Comparison of ENCODE assay signal across 13 cellular contexts in the genomic region with DNA sequence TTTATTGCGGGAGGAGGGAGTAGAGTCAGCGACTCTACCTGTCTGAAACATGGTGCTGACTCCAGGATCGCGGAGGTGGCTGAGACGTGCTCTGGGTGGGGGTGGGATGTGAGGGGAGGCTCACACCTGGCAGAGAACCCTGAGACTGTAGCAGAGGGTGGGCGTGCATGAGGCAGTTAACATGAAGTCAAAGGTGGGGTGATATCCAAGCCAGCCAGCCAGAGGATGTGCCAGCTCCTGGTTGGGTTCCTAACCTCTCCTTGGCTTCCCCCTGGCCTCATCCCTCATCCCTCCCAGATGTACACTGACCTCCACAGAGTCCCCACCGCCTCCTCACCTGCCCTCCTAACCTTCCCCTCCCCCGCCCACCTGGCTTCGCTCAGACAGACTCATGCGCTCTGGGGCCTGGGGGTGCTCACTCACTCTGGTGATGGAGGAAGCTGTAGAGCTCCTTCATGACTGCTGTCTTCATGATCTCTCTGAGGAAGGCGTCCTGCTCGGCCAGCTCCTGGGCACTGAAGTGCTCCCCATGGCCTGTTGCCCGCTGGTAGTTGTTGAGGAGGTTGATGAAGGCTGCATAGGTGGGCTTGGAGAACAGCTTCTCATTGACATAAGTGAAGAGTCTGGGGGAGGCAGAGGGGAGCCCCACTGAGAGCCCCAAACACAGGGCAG. TPM values are rescaled to one million over a fixed set of nuclear protein-coding genes. Genes with fewer than 3 reads are reported as not detected.
DNase-seq lines count a peak whose midpoint lies in the region; ATAC-seq and TF ChIP-seq lines count a peak whose summit lies in the region.
"Had no signal": no experiment of that assay in that cellular context is flagged by ENCODE, and none has a peak within 500 bp of the region (broad histone marks: within the 10 kb centered on the region; RNA-seq: fewer than 3 reads in every experiment).

No MANE protein-coding gene starts in this region.

- peak overlapping the region in 1 of 2 donors; percentile 29 for H3K4me3 ChIP-seq in gastroesophageal sphincter
- H3K4me3 ChIP-seq in parathyroid adenoma (ENCODE audit: low read depth, low read length) = no peak overlapping the region
- H3K4me3 ChIP-seq in uterus = peak overlapping the region in 1 of 2 donors; percentile 20
- H3K4me3 ChIP-seq: A549 had no signal

- TF ChIP-seq EP300 in gastroesophageal sphincter (IDR thresholded peaks at IDR 0.05) = no peak

- H3K9me3 ChIP-seq in gastroesophageal sphincter (no peaks in the 10 kb centered on the region), parathyroid adenoma (ENCODE audit: control insufficient read depth, low read length) (no peaks in the 10 kb centered on the region), uterus (no peaks in the 10 kb centered on the region)
- H3K9me3 ChIP-seq: A549 had no signal

- DNase-seq in activated CD8-positive, alpha-beta memory T cell treated with anti-CD3 and anti-CD28 coated beads, Interleukin-2, amount 50 U/mL, for 48 hours = peak; percentile 45
- no peak for DNase-seq in activated CD8-positive, alpha-beta memory T cell treated with anti-CD3 and anti-CD28 coated beads, Interleukin-2, amount 50 U/mL, for 4 hours
- DNase-seq in uterus = peak; percentile 44 to 54
- DNase-seq in H4 (ENCODE audit: low spot score) = no peak
- DNase-seq in NK-92 treated with Interleukin-12 subunit alpha and Interleukin-12 subunit beta, amount 100 ng/mL, for 24 hours (lab: John Stamatoyannopoulos, UW) = no peak

- intact Hi-C loops in uterus (cut with DNase I; ENCODE audit: low total_unique reads) = loop anchor here (5.0 to 10.0 kb wide), 2 partner anchors 61 to 119 kb away; no protein-coding TSS in a partner anchor

- TF ChIP-seq POLR2A in gastroesophageal sphincter (IDR thresholded peaks at IDR 0.05) = no peak
- TF ChIP-seq POLR2A in uterus (IDR thresholded peaks at IDR 0.05) = no peak

- ATAC-seq in gastroesophageal sphincter (no peak), GM21723 (IDR thresholded peaks at IDR 0.05; ENCODE audit: unreplicated experiment) (no peak)

- H3K9ac ChIP-seq in parathyroid adenoma = no peak overlapping the region
- H3K9ac ChIP-seq: KMS-11 had no signal

- 31 to 43% methylated on average over 1 to 4 of the region's 13 CpGs for WGBS in gastroesophageal sphincter (ENCODE audit: low coverage in 1 of 2), 2 donors

- H3K27ac ChIP-seq in gastroesophageal sphincter (peak overlapping the region; percentile 39 to 86 (median 84)), parathyroid adenoma (peak overlapping the region; percentile 64), uterus (peak overlapping the region; percentile 86 to 93)
- H3K27ac ChIP-seq: A549, KMS-11 had no signal

- H3K36me3 ChIP-seq in gastroesophageal sphincter (peaks cover 0 to 7% of the 10 kb centered on the region in 2 donors), parathyroid adenoma (ENCODE audit: control insufficient read depth, insufficient read depth, low read length) (no peaks in the 10 kb centered on the region), uterus (no peaks in the 10 kb centered on the region)

- peaks cover 8 to 54% (median 32%) of the 10 kb centered on the region in 3 donors for H3K4me1 ChIP-seq in gastroesophageal sphincter
- peaks cover 25% of the 10 kb centered on the region for H3K4me1 ChIP-seq in parathyroid adenoma
- peaks cover 3 to 5% of the 10 kb centered on the region in 2 donors for H3K4me1 ChIP-seq in uterus

- H2AFZ ChIP-seq in parathyroid adenoma = peak overlapping the region; percentile 87

- H3K27me3 ChIP-seq in gastroesophageal sphincter (no peaks in the 10 kb centered on the region), parathyroid adenoma (ENCODE audit: control insufficient read depth, insufficient read depth, low read length) (no peaks in the 10 kb centered on the region), uterus (no peaks in the 10 kb centered on the region)

- TF ChIP-seq CTCF in gastroesophageal sphincter (IDR thresholded peaks at IDR 0.05) = no peak
- TF ChIP-seq CTCF in parathyroid adenoma (IDR thresholded peaks at IDR 0.05) = no peak
- TF ChIP-seq CTCF in uterus (IDR thresholded peaks at IDR 0.05) = no peak

- peak overlapping the region; percentile 57 for H3K4me2 ChIP-seq in parathyroid adenoma (ENCODE audit: low read length)
- H3K4me2 ChIP-seq: A549, KMS-11 had no signal

- H3K79me2 ChIP-seq in parathyroid adenoma = no peaks in the 10 kb centered on the region

RNA-seq across cellular contexts. Expression of gene ENDOU, which starts 9.3 kb away (rescaled TPM):
- total RNA-seq in gastroesophageal sphincter = 1 to 10 TPM in 2 of 4 donors, under 1 TPM in 2; 0.42 to 1.9 (median 0.75) TPM
- under 1 TPM in 2 of 4 donors, not detected in 2; 0.28 to 0.64 TPM for total RNA-seq in uterus
- total RNA-seq in H4 (2014; rRNA removed; shearing (Covaris generic)) = not detected in 2 replicates
- total RNA-seq: activated T-helper 1 cell treated with anti-CD3 and anti-CD28 coated beads, Interleukin-12 subunit alpha, Interleukin-12 subunit beta, Interleukin-2, Interleukin-4 antibody, amounts not matched to agents 30 ng/mL and 10 ng/mL and 1 ng/mL, durations not matched to agents 14 hours and 24 hours and 36 hours; endothelial cell of umbilical vein; progenitor cell of endocrine pancreas had no signal

RNA-seq across cellular contexts. Expression of gene RPAP3, which starts 10.2 kb away (rescaled TPM):
- total RNA-seq in gastroesophageal sphincter (10 to 100 TPM; 17.0 to 20.0 (median 18.8) TPM), uterus (10 to 100 TPM; 16.8 to 33.6 (median 22.2) TPM)
- total RNA-seq in H4 (2014; rRNA removed; shearing (Covaris generic)) = 29.9 and 41.6 TPM in 2 replicates

RNA-seq across cellular contexts. Expression of gene RAPGEF3, which starts 42.7 kb away (rescaled TPM):
- total RNA-seq in gastroesophageal sphincter (10 to 100 TPM; 19.3 to 56.8 (median 25.5) TPM), uterus (100 to 1,000 TPM in 1 of 4 donors, 10 to 100 TPM in 3; 13.5 to 105 (median 48.7) TPM)
- 2.0 and 3.0 TPM in 2 replicates for total RNA-seq in H4 (2014; rRNA removed; shearing (Covaris generic))

RNA-seq across cellular contexts. Expression of gene SLC48A1, which starts 57.0 kb away (rescaled TPM):
- total RNA-seq in gastroesophageal sphincter = 10 to 100 TPM; 40.7 to 66.8 (median 53.3) TPM
- 10 to 100 TPM in 3 of 4 donors, 1 to 10 TPM in 1; 1.3 to 50.5 (median 15.4) TPM for total RNA-seq in uterus
- total RNA-seq in H4 (2014; rRNA removed; shearing (Covaris generic)) = 11.9 and 14.0 TPM in 2 replicates

Comparison
In these comparisons a context has a peak if more than half of its experiments do, and no peak if none do; other contexts are left out.
1. DNase-seq: peak in activated CD8-positive, alpha-beta memory T cell treated with anti-CD3 and anti-CD28 coated beads, Interleukin-2, amount 50 U/mL, for 48 hours (single experiment) and uterus (2 of 2); none in activated CD8-positive, alpha-beta memory T cell treated with anti-CD3 and anti-CD28 coated beads, Interleukin-2, amount 50 U/mL, for 4 hours (single experiment), H4 (single experiment) and NK-92 treated with Interleukin-12 subunit alpha and Interleukin-12 subunit beta, amount 100 ng/mL, for 24 hours (single experiment).
2. Peak in every context shown above with its lines, with median percentiles within 50 percentile points of each other: H3K27ac ChIP-seq.